1 cellular context compared by ENCODE assay signal in genomic region chr19:33093420-33094210, GRCh38.
TF ChIP-seq lines count a peak whose summit lies in the region.

No MANE protein-coding gene starts in this region.

TF ChIP-seq in K562, 482 proteins besides CTCF, POLR2A, EP300 and RAD21 (continues in another document):
- TF ChIP-seq RBM34 (IDR thresholded peaks at IDR 0.05; ENCODE audit: borderline replicate concordance, insufficient read depth, low read length) = no peak
- TF ChIP-seq MAFG (tag; conservative IDR thresholded peaks at IDR 0.05) = peak; percentile 82
- no peak for TF ChIP-seq ZBTB1 (CRISPR knock-in tag; IDR thresholded peaks at IDR 0.05; ENCODE audit: borderline replicate concordance, low read depth)
- peak; percentile 10; the same call in 1 of the 2 replicates for TF ChIP-seq CTBP1 (IDR thresholded peaks at IDR 0.05; ENCODE audit: borderline replicate concordance)
- no peak for TF ChIP-seq SNRNP70 (optimal IDR thresholded peaks at IDR 0.05; ENCODE audit: low read depth, low read length)
- no peak for TF ChIP-seq AFF1 (IDR thresholded peaks at IDR 0.05; ENCODE audit: low read depth in 1 of 2, partially characterized antibody in 2 of 2)
- TF ChIP-seq ATF7 (IDR thresholded peaks at IDR 0.05) = peak; percentile 72; the same call in 1 of the 2 replicates
- peak; percentile 78 for TF ChIP-seq DPF2 (IDR thresholded peaks at IDR 0.05)
- no peak for TF ChIP-seq RBM25 (IDR thresholded peaks at IDR 0.05; ENCODE audit: low read depth, low read length, severe bottlenecking)
- peak; percentile 37; the same call in 1 of the 2 replicates for TF ChIP-seq EP400 (IDR thresholded peaks at IDR 0.05)
- TF ChIP-seq STAT5A (IDR thresholded peaks at IDR 0.05; ENCODE audit: borderline replicate concordance, low read length) = no peak
- TF ChIP-seq MBD2 (IDR thresholded peaks at IDR 0.05; ENCODE audit: borderline replicate concordance, low read depth) = no peak
- TF ChIP-seq JUNB (CRISPR knock-in tag; conservative IDR thresholded peaks at IDR 0.05) = no peak
- no peak for TF ChIP-seq ATF1 (CRISPR knock-in tag; IDR thresholded peaks at IDR 0.05)
- TF ChIP-seq ATF1 (tag; IDR thresholded peaks at IDR 0.05) = peak; percentile 64
- no peak for TF ChIP-seq TGIF2 (CRISPR knock-in tag; IDR thresholded peaks at IDR 0.05)
- TF ChIP-seq NFE2 (IDR thresholded peaks at IDR 0.05; ENCODE audit: low read depth) = peak; percentile 87
- TF ChIP-seq NFE2L1 (tag; IDR thresholded peaks at IDR 0.05; ENCODE audit: borderline replicate concordance, low read depth) = peak; percentile 22; the same call in 1 of the 2 replicates
- no peak for TF ChIP-seq CHD4 (IDR thresholded peaks at IDR 0.05; ENCODE audit: insufficient read depth, insufficient replicate concordance, low read depth, low read length, poor library complexity, severe bottlenecking)
- TF ChIP-seq MGA (IDR thresholded peaks at IDR 0.05) = no peak
- TF ChIP-seq POLR3G (IDR thresholded peaks at IDR 0.05; ENCODE audit: extremely low read depth, insufficient read length, insufficient replicate concordance) = no peak
- TF ChIP-seq CREM (IDR thresholded peaks at IDR 0.05; ENCODE audit: low read depth) = peak; percentile 46; the same call in 1 of the 2 replicates
- TF ChIP-seq MAFK (IDR thresholded peaks at IDR 0.05; ENCODE audit: low read length) = peak; percentile 39; the same call in 1 of the 2 replicates
- TF ChIP-seq MTA1 (IDR thresholded peaks at IDR 0.05; ENCODE audit: borderline replicate concordance) = no peak
- no peak for TF ChIP-seq ZZZ3 (IDR thresholded peaks at IDR 0.05)
- TF ChIP-seq RFX5 (IDR thresholded peaks at IDR 0.05; ENCODE audit: low read depth, low read length) = no peak
- no peak for TF ChIP-seq FOXK2 (conservative IDR thresholded peaks at IDR 0.05 in 1 of 2, IDR thresholded peaks at IDR 0.05 in 1 of 2; ENCODE audit: low read depth in 2 of 2)
- TF ChIP-seq ATF3 (IDR thresholded peaks at IDR 0.05) = peak; percentile 86
- TF ChIP-seq ATF3 (CRISPR knock-in tag; conservative IDR thresholded peaks at IDR 0.05) = no peak
- no peak for TF ChIP-seq NR2C1 (IDR thresholded peaks at IDR 0.05)
- TF ChIP-seq NR2C1 (tag; IDR thresholded peaks at IDR 0.05) = 0 out of 2 replicates have a peak, but pooled peaks have one; percentile 8
- peak; percentile 58; the same call in 1 of the 2 replicates for TF ChIP-seq JUND (IDR thresholded peaks at IDR 0.05; ENCODE audit: borderline replicate concordance, low read depth, low read length)
- TF ChIP-seq JUND (tag; IDR thresholded peaks at IDR 0.05; ENCODE audit: borderline replicate concordance, low read depth, low read length) = peak; percentile 80; the same call in 2 of the 3 replicates
- TF ChIP-seq ILF3 (IDR thresholded peaks at IDR 0.05; ENCODE audit: borderline replicate concordance) = no peak
- 0 out of 2 replicates have a peak, but pooled peaks have one; percentile 28 for TF ChIP-seq GABPA (tag; conservative IDR thresholded peaks at IDR 0.05; ENCODE audit: low read depth)
- TF ChIP-seq EZH2 (IDR thresholded peaks at IDR 0.05; ENCODE audit: borderline replicate concordance, low read depth, low read length) = no peak
- TF ChIP-seq BHLHE40 (IDR thresholded peaks at IDR 0.05; ENCODE audit: low read length) = no peak
- TF ChIP-seq ARID1B (IDR thresholded peaks at IDR 0.05) = peak; percentile 50
- TF ChIP-seq KDM1A (IDR thresholded peaks at IDR 0.05) = no peak
- peak; percentile 79 for TF ChIP-seq C11orf30 (IDR thresholded peaks at IDR 0.05; ENCODE audit: low read depth)
- peak; percentile 26 for TF ChIP-seq HNRNPLL (IDR thresholded peaks at IDR 0.05; ENCODE audit: low read depth, low read length, poor library complexity, severe bottlenecking)
- TF ChIP-seq MAFF (IDR thresholded peaks at IDR 0.05; ENCODE audit: low read length) = peak; percentile 66; the same call in 1 of the 2 replicates
- peak; percentile 36; the same call in 1 of the 2 replicates for TF ChIP-seq PKNOX1 (IDR thresholded peaks at IDR 0.05)
- no peak for TF ChIP-seq ZFX (CRISPR knock-in tag; IDR thresholded peaks at IDR 0.05)
- no peak for TF ChIP-seq CHD2 (IDR thresholded peaks at IDR 0.05; ENCODE audit: low read depth, low read length)
- TF ChIP-seq ZNF316 (IDR thresholded peaks at IDR 0.05) = peak; percentile 75
- no peak for TF ChIP-seq ZNF395 (CRISPR knock-in tag; IDR thresholded peaks at IDR 0.05)
- no peak for TF ChIP-seq TEAD1 (CRISPR knock-in tag; IDR thresholded peaks at IDR 0.05)
